8 cellular contexts compared by ENCODE assay signal in genomic region chr1:225654688-225655508, GRCh38. TPM values are rescaled to one million over a fixed set of nuclear protein-coding genes. Genes with fewer than 3 reads are reported as not detected.
A peak's percentile ranks its signal among the peaks of the same experiment; 100 is the strongest.
DNase-seq lines count a peak whose midpoint lies in the region; ATAC-seq, FAIRE-seq and TF ChIP-seq lines count a peak whose summit lies in the region.

No MANE protein-coding gene starts in this region.

- H3K9me3 ChIP-seq in HepG2 (ENCODE audit: low read length) (no peaks in the 10 kb centered on the region), right lobe of liver (no peaks in the 10 kb centered on the region), breast epithelium (no peaks in the 10 kb centered on the region), muscle layer of duodenum (ENCODE audit: control insufficient read depth in 1 of 2, low read length in 2 of 2) (no peaks in the 10 kb centered on the region)

- H2AFZ ChIP-seq in HepG2 (ENCODE audit: low read length): no peak overlapping the region

- H3K4me3 ChIP-seq in HepG2 (replicated peaks in 1 of 3; ENCODE audit: insufficient read depth in 1 of 3, low read depth in 2 of 3, low read length in 3 of 3) (no peak overlapping the region), right lobe of liver (no peak overlapping the region), breast epithelium (no peak overlapping the region), muscle layer of duodenum (ENCODE audit: low read depth in 1 of 2, low read length in 2 of 2) (no peak overlapping the region)

- TF ChIP-seq EP300 in HepG2 (IDR thresholded peaks at IDR 0.05; ENCODE audit: low read depth in 2 of 2, low read length in 2 of 2) (no peak), HepG2 (CRISPR knock-in tag; IDR thresholded peaks at IDR 0.05; ENCODE audit: borderline replicate concordance) (no peak)

- POLR2A ChIA-PET in HepG2 (lab: Yijun Ruan, JAX): interaction anchor here (1.0 to 1.7 kb wide), 4 partner anchors 17 to 114 kb away, joined by 3 to 9 read pairs (median 5); no protein-coding TSS in a partner anchor

- no peaks in the 10 kb centered on the region for H3K36me3 Mint-ChIP-seq in activated T-helper 2 cell treated with anti-CD3 and anti-CD28 coated beads, Interferon-gamma antibody, Interleukin-2, Interleukin-4, amounts not matched to agents 10 μg/mL and 5 μg/mL and 100 μg/mL, durations not matched to agents 14 hours and 24 hours and 36 hours (ENCODE audit: low read depth)

- ATAC-seq in HepG2 (no peak), right lobe of liver (no peak), GM18519 (IDR thresholded peaks at IDR 0.05; ENCODE audit: low FRiP score, unreplicated experiment) (no peak)

- peaks cover 22% of the 10 kb centered on the region for H3K79me2 ChIP-seq in HepG2 (ENCODE audit: insufficient read depth, low read length)

- H3K27me3 ChIP-seq in HepG2 (ENCODE audit: control insufficient read depth in 1 of 2, insufficient read depth in 2 of 2, low read length in 2 of 2) (no peaks in the 10 kb centered on the region; a peak in 1 of 5 replicates), right lobe of liver (no peaks in the 10 kb centered on the region), breast epithelium (no peaks in the 10 kb centered on the region), muscle layer of duodenum (ENCODE audit: low read depth, low read length) (no peaks in the 10 kb centered on the region)

- H3K9ac ChIP-seq in HepG2 (ENCODE audit: insufficient read depth, low read depth, low read length): no peak overlapping the region

- H3K4me3 Mint-ChIP-seq in activated T-helper 2 cell treated with anti-CD3 and anti-CD28 coated beads, Interferon-gamma antibody, Interleukin-2, Interleukin-4, amounts not matched to agents 10 μg/mL and 5 μg/mL and 100 μg/mL, durations not matched to agents 14 hours and 24 hours and 36 hours (ENCODE audit: low read depth): no peak overlapping the region

- 83% methylated on average over 15 of the region's 15 CpGs for WGBS in HepG2 (ENCODE audit: low lambda C conversion rate)
- 82% methylated on average over 15 of the region's 15 CpGs for WGBS in right lobe of liver (ENCODE audit: insufficient coverage, low coverage, low lambda C conversion rate, missing lambda C conversion rate)

- no peak for DNase-seq in HepG2 (ENCODE audit: low spot score)
- no peak for DNase-seq in right lobe of liver
- no peak for DNase-seq in breast epithelium (ENCODE audit: low spot score in 2 of 2)
- no peak for DNase-seq in GOT3 (lab: John Stamatoyannopoulos, UW)
- DNase-seq in NCI-H2227 treated with DMSO at 0.1 percent for 48 hours (lab: John Stamatoyannopoulos, UW): no peak
- no peak for DNase-seq in activated T-helper 2 cell treated with anti-CD3 and anti-CD28 coated beads, Interferon-gamma antibody, Interleukin-2, Interleukin-4, amounts not matched to agents 10 μg/mL and 5 μg/mL and 100 μg/mL, durations not matched to agents 14 hours and 24 hours and 36 hours (ENCODE audit: low spot score)

- H4K20me1 ChIP-seq in HepG2 (ENCODE audit: insufficient read depth, low read length): no peaks in the 10 kb centered on the region

- no peak for TF ChIP-seq POLR2A in HepG2 (IDR thresholded peaks at IDR 0.05; ENCODE audit: insufficient read depth in 1 of 2, low read depth in 2 of 2, low read length in 2 of 2)
- no peak for TF ChIP-seq POLR2A in right lobe of liver (IDR thresholded peaks at IDR 0.05)
- TF ChIP-seq POLR2A in breast epithelium (IDR thresholded peaks at IDR 0.05): no peak

- H3K27ac ChIP-seq in HepG2 (ENCODE audit: extremely low read length, insufficient read depth, low read length): no peak overlapping the region
- H3K27ac ChIP-seq in right lobe of liver: no peak overlapping the region
- H3K27ac ChIP-seq in breast epithelium: peak overlapping the region; percentile 97 to 99
- H3K27ac ChIP-seq in muscle layer of duodenum (ENCODE audit: low read length): peak overlapping the region; percentile 92

- 0 out of 2 replicates have a peak overlapping the region, but pooled peaks have one; percentile 3 for H3K4me2 ChIP-seq in HepG2 (ENCODE audit: low read depth, low read length)

- H3K27ac Mint-ChIP-seq in activated T-helper 2 cell treated with anti-CD3 and anti-CD28 coated beads, Interferon-gamma antibody, Interleukin-2, Interleukin-4, amounts not matched to agents 10 μg/mL and 5 μg/mL and 100 μg/mL, durations not matched to agents 14 hours and 24 hours and 36 hours: no peak overlapping the region

- H3K4me1 ChIP-seq in HepG2 (ENCODE audit: insufficient read depth, low read length) (peaks cover 38% of the 10 kb centered on the region), right lobe of liver (no peaks in the 10 kb centered on the region), breast epithelium (peaks cover 0 to 3% of the 10 kb centered on the region in 2 donors), muscle layer of duodenum (ENCODE audit: control insufficient read depth in 1 of 2, insufficient read depth in 2 of 2, low read length in 2 of 2) (peaks cover 3 to 5% of the 10 kb centered on the region in 2 donors)

- H3K36me3 ChIP-seq in HepG2 (replicated peaks in 1 of 2; ENCODE audit: control insufficient read depth in 1 of 2, insufficient read depth in 2 of 2, low read length in 2 of 2): no peaks in the 10 kb centered on the region
- no peaks in the 10 kb centered on the region for H3K36me3 ChIP-seq in right lobe of liver
- no peaks in the 10 kb centered on the region for H3K36me3 ChIP-seq in breast epithelium
- H3K36me3 ChIP-seq in muscle layer of duodenum (ENCODE audit: control insufficient read depth in 1 of 2, insufficient read depth in 2 of 2, low read length in 2 of 2): peaks cover 0 to 25% of the 10 kb centered on the region in 2 donors

- H3K9me3 Mint-ChIP-seq in activated T-helper 2 cell treated with anti-CD3 and anti-CD28 coated beads, Interferon-gamma antibody, Interleukin-2, Interleukin-4, amounts not matched to agents 10 μg/mL and 5 μg/mL and 100 μg/mL, durations not matched to agents 14 hours and 24 hours and 36 hours: no peaks in the 10 kb centered on the region

- TF ChIP-seq RAD21 in HepG2 (CRISPR knock-in tag; IDR thresholded peaks at IDR 0.05): no peak

- TF ChIP-seq CTCF in HepG2 (CRISPR knock-in tag; IDR thresholded peaks at IDR 0.05): no peak
- TF ChIP-seq CTCF in right lobe of liver (IDR thresholded peaks at IDR 0.05): no peak
- no peak for TF ChIP-seq CTCF in breast epithelium (IDR thresholded peaks at IDR 0.05)

- peaks cover 50% of the 10 kb centered on the region for H3K27me3 Mint-ChIP-seq in activated T-helper 2 cell treated with anti-CD3 and anti-CD28 coated beads, Interferon-gamma antibody, Interleukin-2, Interleukin-4, amounts not matched to agents 10 μg/mL and 5 μg/mL and 100 μg/mL, durations not matched to agents 14 hours and 24 hours and 36 hours (ENCODE audit: low read depth)

- BruUV-seq in HepG2 (replicated peaks; lab: Mats Ljungman, UMichigan): no TSS peak

- in situ Hi-C loops in HepG2 (cut with HindIII; ENCODE audit: extremely low pct_ligation_motif_present, low pct_unique_long_range_greater_than_20kb): loop anchor here (5.0 kb wide), 1 partner anchor 112 kb away; no protein-coding TSS in a partner anchor

- CTCF ChIA-PET in HepG2 (lab: Yijun Ruan, JAX; ENCODE audit: low intra/inter-chr PET ratio, low total read pairs): no interaction called here

- intact Hi-C loops in HepG2 (cut with micrococcal nuclease; ENCODE audit: unreplicated experiment): loop anchor here (5.0 kb wide), 2 partner anchors 37 to 103 kb away; no protein-coding TSS in a partner anchor
- intact Hi-C loops in right lobe of liver (cut with DNase I): loop anchor here in 1 of 2 donors (10.0 kb wide), 1 partner anchor 180 kb away; no protein-coding TSS in a partner anchor
- intact Hi-C loops in breast epithelium (cut with DNase I; ENCODE audit: low total_unique reads): no loop called here
- intact Hi-C loops in activated T-helper 2 cell treated with anti-CD3 and anti-CD28 coated beads, Interferon-gamma antibody, Interleukin-2, Interleukin-4, amounts not matched to agents 10 μg/mL and 5 μg/mL and 100 μg/mL, durations not matched to agents 14 hours and 24 hours and 36 hours (cut with micrococcal nuclease): loop anchor here (10.0 kb wide), 1 partner anchor 180 kb away; no protein-coding TSS in a partner anchor

- FAIRE-seq in HepG2 (lab: Jason Lieb, UNC): no peak

- peaks cover 9% of the 10 kb centered on the region for H3K4me1 Mint-ChIP-seq in activated T-helper 2 cell treated with anti-CD3 and anti-CD28 coated beads, Interferon-gamma antibody, Interleukin-2, Interleukin-4, amounts not matched to agents 10 μg/mL and 5 μg/mL and 100 μg/mL, durations not matched to agents 14 hours and 24 hours and 36 hours (ENCODE audit: low read depth)

TF ChIP-seq in HepG2, 621 proteins besides CTCF, POLR2A, EP300 and RAD21 (continues in another document):
- no peak for TF ChIP-seq ZNF160 (CRISPR knock-in tag; IDR thresholded peaks at IDR 0.05)
- no peak for TF ChIP-seq TAF1 (CRISPR knock-in tag; IDR thresholded peaks at IDR 0.05)
- TF ChIP-seq ZMAT3 (CRISPR knock-in tag; conservative IDR thresholded peaks at IDR 0.05): no peak

RNA-seq across cellular contexts. Expression of gene ENAH, which starts 2.0 kb away (rescaled TPM):
- 58.3 and 60.2 TPM in 2 replicates for total RNA-seq in HepG2 (2016; rRNA removed; fragmentation: Illumina TruSeq; extraction: Trizol)
- total RNA-seq in HepG2 (2016; cell fraction: cytosol; rRNA removed; fragmentation: Illumina TruSeq; extraction: Trizol; ENCODE audit: low read depth): 12.4 and 12.9 TPM in 2 replicates
- total RNA-seq in HepG2 (2016; cell fraction: insoluble cytoplasmic fraction; rRNA removed; fragmentation: Illumina TruSeq; extraction: Trizol): 52.4 and 56.6 TPM in 2 replicates
- 39.4 and 43.3 TPM in 2 replicates for total RNA-seq in HepG2 (2016; cell fraction: membrane; rRNA removed; fragmentation: Illumina TruSeq; extraction: Trizol)
- total RNA-seq in HepG2 (2016; cell fraction: nucleus; rRNA removed; fragmentation: Illumina TruSeq; extraction: Trizol): 34.5 and 40.2 TPM in 2 replicates
- 21.9 and 22.1 TPM in 2 replicates for polyA plus RNA-seq in HepG2 (2011; rRNA removed)
- 8.7 and 16.5 TPM in 2 replicates for polyA plus RNA-seq in HepG2 (2011; cell fraction: cytosol; rRNA removed)
- 15.6 and 18.2 TPM in 2 replicates for polyA plus RNA-seq in HepG2 (2011; cell fraction: nucleus; rRNA removed)
- 33.3 and 35.6 TPM in 2 replicates for polyA plus RNA-seq in HepG2 (2012)
- polyA plus RNA-seq in HepG2 (2016; cell fraction: cytosol; fragmentation: Illumina TruSeq; extraction: Trizol; ENCODE audit: low read depth): 5.6 and 6.6 TPM in 2 replicates
- 56.7 and 61.8 TPM in 2 replicates for polyA plus RNA-seq in HepG2 (2016; cell fraction: insoluble cytoplasmic fraction; fragmentation: Illumina TruSeq; extraction: Trizol; ENCODE audit: low read depth)
- 22.3 and 23.2 TPM in 2 replicates for polyA plus RNA-seq in HepG2 (2016; cell fraction: membrane; fragmentation: Illumina TruSeq; extraction: Trizol; ENCODE audit: low read depth)
- polyA plus RNA-seq in HepG2 (2016; cell fraction: nucleus; fragmentation: Illumina TruSeq; extraction: Trizol; ENCODE audit: insufficient read depth, low read depth): 42.6 and 45.8 TPM in 2 replicates
- 28.4 and 36.9 TPM in 2 replicates for polyA minus RNA-seq in HepG2 (2011; rRNA and poly(A)+ RNA removed; ENCODE audit: low replicate concordance)
- polyA minus RNA-seq in HepG2 (2011; cell fraction: cytosol; rRNA and poly(A)+ RNA removed): 31.7 and 36.5 TPM in 2 replicates
- polyA minus RNA-seq in HepG2 (2011; cell fraction: nucleus; rRNA and poly(A)+ RNA removed): 39.4 and 49.1 TPM in 2 replicates
- 10 to 100 TPM in 5 of 6 experiments, 1 to 10 TPM in 1; 9.0 to 33.2 (median 20.8) TPM for total RNA-seq in right lobe of liver
- total RNA-seq in breast epithelium: 10 to 100 TPM; 36.2 to 62.9 (median 48.2) TPM
- 0.11 and 0.14 TPM in 2 replicates for total RNA-seq in activated T-helper 2 cell treated with anti-CD3 and anti-CD28 coated beads, Interferon-gamma antibody, Interleukin-2, Interleukin-4, amounts not matched to agents 10 μg/mL and 5 μg/mL and 100 μg/mL, durations not matched to agents 14 hours and 24 hours and 36 hours

Comparison
In these comparisons a context has a peak if more than half of its experiments do, and no peak if none do; other contexts are left out.
1. H3K27ac ChIP-seq: peak in breast epithelium (2 of 2) and muscle layer of duodenum (single experiment); none in HepG2 (single experiment) and right lobe of liver (0 of 3).